In the genomic region with DNA sequence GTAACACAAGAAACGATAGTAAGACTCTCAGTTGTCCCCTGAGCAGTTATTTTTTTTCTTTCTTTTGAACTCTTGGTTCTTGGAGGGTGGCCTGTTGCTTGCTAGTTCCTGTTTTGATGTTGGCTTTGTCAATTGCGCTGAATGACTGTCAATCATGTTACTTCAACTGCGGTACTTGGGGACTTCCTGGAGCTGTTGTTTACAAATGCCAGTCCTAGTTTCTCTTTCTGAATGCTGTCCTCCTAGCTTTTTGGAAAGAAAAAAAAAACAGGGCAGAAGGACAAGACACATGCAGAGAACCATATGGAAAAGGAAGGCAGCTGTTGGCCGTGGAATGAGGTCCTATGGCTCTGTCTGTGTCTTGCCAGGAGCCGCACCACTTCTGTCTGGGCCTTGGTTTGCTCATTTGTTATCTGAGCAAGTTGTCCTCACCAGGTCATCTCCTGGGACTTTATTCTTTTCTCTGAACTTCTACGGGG, we compare ENCODE assay signal across 8 cellular contexts. TPM values are rescaled to one million over a fixed set of nuclear protein-coding genes. Genes with fewer than 3 reads are reported as not detected.
DNase-seq lines count a peak whose midpoint lies in the region; ATAC-seq, FAIRE-seq and TF ChIP-seq lines count a peak whose summit lies in the region.

No MANE protein-coding gene starts in this region.

- no peaks in the 10 kb centered on the region for H3K9me1 ChIP-seq in keratinocyte (ENCODE audit: control insufficient read depth, extremely low read depth, insufficient read depth, low read length)

- peaks cover 42% of the 10 kb centered on the region for H3K4me1 ChIP-seq in keratinocyte (ENCODE audit: control insufficient read depth, extremely low read depth, insufficient read depth, low read length)
- H3K4me1 ChIP-seq in thoracic aorta (ENCODE audit: control insufficient read depth in 1 of 2, low read depth in 2 of 2) = peaks cover 39 to 63% of the 10 kb centered on the region in 2 donors

- H4K20me1 ChIP-seq in keratinocyte (ENCODE audit: control insufficient read depth, extremely low read depth, insufficient read depth, low read length) = no peaks in the 10 kb centered on the region

- H3K4me3 ChIP-seq in keratinocyte (ENCODE audit: control insufficient read depth in 2 of 3, extremely low read depth in 1 of 3, insufficient read depth in 2 of 3, low read depth in 1 of 3, low read length in 3 of 3) (no peak overlapping the region), thoracic aorta (peak overlapping the region; percentile 40)

- ATAC-seq in GM21786 (IDR thresholded peaks at IDR 0.05; ENCODE audit: unreplicated experiment) = peak; percentile 54
- no peak for ATAC-seq in thoracic aorta (ENCODE audit: insufficient number of reproducible peaks, low FRiP score, low read depth)

- H3K27me3 ChIP-seq in keratinocyte (ENCODE audit: control insufficient read depth, extremely low read depth, insufficient read depth, low read length) = no peaks in the 10 kb centered on the region
- H3K27me3 ChIP-seq in thoracic aorta (replicated peaks; ENCODE audit: insufficient read depth) = no peaks in the 10 kb centered on the region

- FAIRE-seq in keratinocyte (lab: Jason Lieb, UNC) = peak; percentile 56

- H3K36me3 ChIP-seq in keratinocyte (ENCODE audit: control insufficient read depth in 2 of 2, extremely low read depth in 1 of 2, insufficient read depth in 2 of 2, low read length in 2 of 2) = no peaks in the 10 kb centered on the region
- no peaks in the 10 kb centered on the region for H3K36me3 ChIP-seq in thoracic aorta

- dilution Hi-C loops in keratinocyte (cut with MboI; ENCODE audit: extremely low pct_ligation_motif_present, low sequenced_read_pairs) = no loop called here

- H3K4me2 ChIP-seq in keratinocyte (ENCODE audit: control insufficient read depth, extremely low read depth, insufficient read depth, low read depth, low read length) = peak overlapping the region; percentile 81

- no peaks in the 10 kb centered on the region for H3K79me2 ChIP-seq in keratinocyte (ENCODE audit: control insufficient read depth, insufficient read depth, low read length)

- in situ Hi-C loops in GM13976 (cut with MboI; ENCODE audit: low sequenced_read_pairs, unreplicated experiment) = no loop called here

- peak overlapping the region; percentile 49 for H3K9ac ChIP-seq in keratinocyte (ENCODE audit: control insufficient read depth, extremely low read depth, insufficient read depth, low read length)

- H3K9me3 ChIP-seq in keratinocyte (ENCODE audit: control insufficient read depth, low read depth, low read length) = no peaks in the 10 kb centered on the region
- H3K9me3 ChIP-seq in thoracic aorta = no peaks in the 10 kb centered on the region

- DNase-seq in GM13976 (ENCODE audit: low spot score) (peak; percentile 43), M059J (ENCODE audit: low read depth) (peak; percentile 27), keratinocyte (ENCODE audit: low read depth, low spot score) (no peak), thoracic aorta (ENCODE audit: low spot score) (no peak), NCI-H2029 (lab: John Stamatoyannopoulos, UW) (no peak), putamen (ENCODE audit: low spot score) (no peak)
- peak; percentile 31 for DNase-seq in activated effector memory CD4-positive, alpha-beta T cell treated with Interleukin-2 at 50 U/mL for 16 hours

- TF ChIP-seq CTCF in GM13976 (IDR thresholded peaks at IDR 0.05; ENCODE audit: borderline replicate concordance, control extremely low read depth, extremely low read depth, insufficient read depth, missing control alignments) = no peak
- no peak for TF ChIP-seq CTCF in keratinocyte (optimal IDR thresholded peaks at IDR 0.05 in 1 of 3, IDR thresholded peaks at IDR 0.05 in 1 of 3, conservative IDR thresholded peaks at IDR 0.05 in 1 of 3; ENCODE audit: extremely low read depth in 1 of 3, insufficient read depth in 2 of 3, low read length in 3 of 3)
- TF ChIP-seq CTCF in thoracic aorta (IDR thresholded peaks at IDR 0.05) = no peak

- peak overlapping the region; percentile 93 for H2AFZ ChIP-seq in keratinocyte (ENCODE audit: control insufficient read depth, low read length)

- peak overlapping the region; percentile 83 for H3K27ac ChIP-seq in keratinocyte (ENCODE audit: control insufficient read depth, insufficient read depth, low read length)
- peak overlapping the region; percentile 89 to 95 for H3K27ac ChIP-seq in thoracic aorta

RNA-seq across cellular contexts. Expression of gene PDCD4, which starts 7.0 kb away (rescaled TPM):
- 13.0 and 19.9 TPM in 2 replicates for total RNA-seq in M059J (2014; rRNA removed; shearing (Covaris generic))
- 63.1 to 146 TPM (median 99.7 TPM) in 3 replicates for polyA plus RNA-seq in keratinocyte
- 334 TPM for polyA plus RNA-seq in keratinocyte (2011; ENCODE audit: low read depth)
- 60.6 and 83.9 TPM in 2 replicates for polyA plus RNA-seq in keratinocyte (2011; cell fraction: cytosol; rRNA removed)
- 75.6 and 156 TPM in 2 replicates for polyA plus RNA-seq in keratinocyte (2011; cell fraction: nucleus; rRNA removed)
- polyA plus RNA-seq in keratinocyte (2012; ENCODE audit: low replicate concordance) = 80.0 and 198 TPM in 2 replicates
- polyA minus RNA-seq in keratinocyte = 8.4 to 29.0 TPM (median 14.0 TPM) in 3 replicates
- 27.0 TPM for polyA minus RNA-seq in keratinocyte (2011; cell fraction: cytosol; rRNA and poly(A)+ RNA removed)
- 37.1 and 90.1 TPM in 2 replicates for polyA minus RNA-seq in keratinocyte (2011; cell fraction: nucleus; rRNA and poly(A)+ RNA removed)
- total RNA-seq in thoracic aorta = 10 to 100 TPM; 53.5 to 91.3 TPM

RNA-seq across cellular contexts. Expression of gene BBIP1, which starts 54.3 kb away (rescaled TPM):
- 32.1 and 36.2 TPM in 2 replicates for total RNA-seq in M059J (2014; rRNA removed; shearing (Covaris generic))
- polyA plus RNA-seq in keratinocyte = 12.8 to 30.4 TPM (median 13.9 TPM) in 3 replicates
- polyA plus RNA-seq in keratinocyte (2011; ENCODE audit: low read depth) = 38.6 TPM
- polyA plus RNA-seq in keratinocyte (2011; cell fraction: cytosol; rRNA removed) = 12.0 and 26.0 TPM in 2 replicates
- polyA plus RNA-seq in keratinocyte (2011; cell fraction: nucleus; rRNA removed) = 9.2 and 14.1 TPM in 2 replicates
- 15.0 and 23.7 TPM in 2 replicates for polyA plus RNA-seq in keratinocyte (2012; ENCODE audit: low replicate concordance)
- 2.4 to 22.3 TPM (median 4.6 TPM) in 3 replicates for polyA minus RNA-seq in keratinocyte
- 6.5 TPM for polyA minus RNA-seq in keratinocyte (2011; cell fraction: cytosol; rRNA and poly(A)+ RNA removed)
- 2.7 and 3.0 TPM in 2 replicates for polyA minus RNA-seq in keratinocyte (2011; cell fraction: nucleus; rRNA and poly(A)+ RNA removed)
- total RNA-seq in thoracic aorta = 10 to 100 TPM; 19.0 to 33.2 TPM

RNA-seq across cellular contexts. Expression of gene SHOC2, which starts 54.7 kb away (rescaled TPM):
- total RNA-seq in M059J (2014; rRNA removed; shearing (Covaris generic)) = 23.2 and 24.6 TPM in 2 replicates
- polyA plus RNA-seq in keratinocyte = 16.8 to 27.7 TPM (median 21.2 TPM) in 3 replicates
- polyA plus RNA-seq in keratinocyte (2011; ENCODE audit: low read depth) = 22.6 TPM
- polyA plus RNA-seq in keratinocyte (2011; cell fraction: cytosol; rRNA removed) = 14.8 and 30.0 TPM in 2 replicates
- 18.0 and 23.4 TPM in 2 replicates for polyA plus RNA-seq in keratinocyte (2011; cell fraction: nucleus; rRNA removed)
- 19.7 and 21.8 TPM in 2 replicates for polyA plus RNA-seq in keratinocyte (2012; ENCODE audit: low replicate concordance)
- polyA minus RNA-seq in keratinocyte = 12.0 to 38.5 TPM (median 22.2 TPM) in 3 replicates
- 29.0 TPM for polyA minus RNA-seq in keratinocyte (2011; cell fraction: cytosol; rRNA and poly(A)+ RNA removed)
- polyA minus RNA-seq in keratinocyte (2011; cell fraction: nucleus; rRNA and poly(A)+ RNA removed) = 30.6 and 58.2 TPM in 2 replicates
- total RNA-seq in thoracic aorta = 100 to 1,000 TPM in 1 of 2 donors, 10 to 100 TPM in 1; 41.6 to 115 TPM

Comparison
In these comparisons a context has a peak if more than half of its experiments do, and no peak if none do; other contexts are left out.
1. DNase-seq: peak in GM13976 (single experiment), M059J (single experiment) and activated effector memory CD4-positive, alpha-beta T cell treated with Interleukin-2 at 50 U/mL for 16 hours (single experiment); none in keratinocyte (single experiment), thoracic aorta (single experiment), NCI-H2029 (single experiment) and putamen (single experiment).